16 cellular contexts compared by ENCODE assay signal in genomic region chr7:137790828-137791227, GRCh38. TPM values are rescaled to one million over a fixed set of nuclear protein-coding genes. Genes with fewer than 3 reads are reported as not detected.
"Had no signal": no experiment of that assay in that cellular context is flagged by ENCODE, and none has a peak within 500 bp of the region (broad histone marks: within the 10 kb centered on the region; RNA-seq: fewer than 3 reads in every experiment).

No MANE protein-coding gene starts in this region.

- H3K9me3 ChIP-seq: ascending aorta, breast epithelium, gastroesophageal sphincter had no signal

- H3K4me3 ChIP-seq: ascending aorta, breast epithelium, gastroesophageal sphincter, heart right ventricle, spleen had no signal

- H3K27ac ChIP-seq: breast epithelium, gastroesophageal sphincter, heart right ventricle, spleen had no signal

- H3K4me1 ChIP-seq: breast epithelium, gastroesophageal sphincter, heart right ventricle, spleen had no signal

- H3K27me3 ChIP-seq: ascending aorta, breast epithelium, gastroesophageal sphincter, heart right ventricle, spleen had no signal

- DNase-seq: activated CD4-positive, alpha-beta T cell treated with anti-CD3 and anti-CD28 coated beads, Interleukin-2, amount 10 ng/mL, durations not matched to agents 7 days and 5 days; activated CD8-positive, alpha-beta T cell treated with anti-CD3 and anti-CD28 coated beads, Interleukin-2, amount 10 ng/mL, durations not matched to agents 7 days and 5 days; activated effector memory CD4-positive, alpha-beta T cell treated with Interleukin-2 at 50 U/mL for 16 hours; activated naive CD4-positive, alpha-beta T cell treated with anti-CD3 and anti-CD28 coated beads, Interleukin-2, amount 10 ng/mL, durations not matched to agents 7 days and 5 days; activated T-cell treated with anti-CD3 and anti-CD28 coated beads, Interleukin-2, amount 50 U/mL, for 4 hours; cerebellar nuclear complex; effector memory CD8-positive, alpha-beta T cell; heart right ventricle; mesendoderm; naive thymus-derived CD4-positive, alpha-beta T cell; spleen; stimulated activated naive CD4-positive, alpha-beta T cell had no signal

- H3K36me3 ChIP-seq: ascending aorta, breast epithelium, gastroesophageal sphincter, heart right ventricle, spleen had no signal

- ATAC-seq: activated CD4-positive, CD25-positive, alpha-beta regulatory T cell treated with anti-CD3 and anti-CD28 coated beads, Interleukin-2, amount 50 U/mL, for 24 hours; activated CD8-positive, alpha-beta T cell treated with anti-CD3 and anti-CD28 coated beads, Interleukin-2, amount 10 ng/mL, durations not matched to agents 7 days and 5 days; activated T-cell treated with anti-CD3 and anti-CD28 coated beads, Interleukin-2, amount 50 U/mL, for 4 hours; effector memory CD8-positive, alpha-beta T cell; gastroesophageal sphincter; heart right ventricle; naive thymus-derived CD4-positive, alpha-beta T cell had no signal

RNA-seq across cellular contexts. Expression of gene DGKI, which starts 55.9 kb away (rescaled TPM):
- total RNA-seq: activated CD8-positive, alpha-beta T cell treated with anti-CD3 and anti-CD28 coated beads, Interleukin-2, amount 10 ng/mL, durations not matched to agents 7 days and 5 days had no signal
- polyA plus RNA-seq: naive thymus-derived CD4-positive, alpha-beta T cell had no signal
